In the genomic region with DNA sequence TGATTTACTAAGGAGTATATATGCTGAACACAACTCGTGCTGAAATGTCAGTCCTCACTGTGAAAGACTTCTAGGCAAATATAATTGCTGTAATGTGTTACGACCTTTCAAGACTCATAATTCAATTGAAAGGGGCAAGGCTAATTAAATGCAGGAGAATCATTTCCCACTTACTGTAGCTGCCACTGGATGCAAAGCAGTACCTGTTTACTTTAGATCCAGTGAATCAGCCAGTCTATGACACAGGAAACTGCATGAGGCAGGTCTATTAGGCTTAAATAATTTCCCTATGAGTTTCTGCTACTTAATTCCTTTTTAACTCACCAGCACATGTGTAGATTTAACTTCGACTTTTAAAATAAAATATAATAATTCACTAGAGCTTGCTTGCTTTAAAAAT, we compare ENCODE assay signal across 24 cellular contexts.
DNase-seq lines count a peak whose midpoint lies in the region; ATAC-seq, FAIRE-seq and TF ChIP-seq lines count a peak whose summit lies in the region.
"Had no signal": no experiment of that assay in that cellular context is flagged by ENCODE, and none has a peak within 500 bp of the region (broad histone marks: within the 10 kb centered on the region; RNA-seq: fewer than 3 reads in every experiment).

No MANE protein-coding gene starts in this region.

- no peaks in the 10 kb centered on the region for H3K36me3 ChIP-seq in bronchial epithelial cell (ENCODE audit: control insufficient read depth, insufficient read depth, low read length)
- H3K36me3 ChIP-seq: BLaER1 treated with 17β-estradiol and CSF1 and Interleukin-3, amounts not matched to agents 10 nM and 100 nM; ovary; right atrium auricular region; transverse colon had no signal

- DNase-seq in A549 (ENCODE audit: low read depth in 1 of 2, low spot score in 1 of 2): no peak
- DNase-seq in M059J (ENCODE audit: low read depth): peak; percentile 1
- DNase-seq in NCI-H69 (lab: John Stamatoyannopoulos, UW): peak; percentile 89
- DNase-seq in bronchial epithelial cell (ENCODE audit: low read depth): peak; percentile 39
- no peak for DNase-seq in dorsolateral prefrontal cortex
- DNase-seq in Right ventricle myocardium superior: no peak
- no peak for DNase-seq in activated CD8-positive, alpha-beta memory T cell treated with anti-CD3 and anti-CD28 coated beads, Interleukin-2, amount 50 U/mL, for 48 hours
- DNase-seq: activated CD8-positive, alpha-beta T cell treated with anti-CD3 and anti-CD28 coated beads for 36 hours; aorta; HCEC 1CT; kidney; mammary epithelial cell; NCI-H1694; NCI-H524; ovary; RPMI8226; stimulated activated CD4-positive, alpha-beta T cell treated with anti-CD3 and anti-CD28 coated beads, Interleukin-1b, Interleukin-23, amount 100 ng/mL, for 48 hours; stimulated activated CD8-positive, alpha-beta memory T cell treated with anti-CD3 and anti-CD28 coated beads, Interleukin-4, amount 100 ng/mL, for 48 hours; stimulated activated naive CD8-positive, alpha-beta T cell treated with anti-CD3 and anti-CD28 coated beads, Interleukin-15, amount 100 ng/mL, for 72 hours; transverse colon had no signal

- no peak overlapping the region for H3K4me3 ChIP-seq in A549
- H3K4me3 ChIP-seq in bronchial epithelial cell (ENCODE audit: low read depth, low read length): no peak overlapping the region
- no peak overlapping the region for H3K4me3 ChIP-seq in dorsolateral prefrontal cortex
- H3K4me3 ChIP-seq: BLaER1 treated with 17β-estradiol and CSF1 and Interleukin-3, amounts not matched to agents 10 nM and 100 nM; coronary artery; ovary; right atrium auricular region; smooth muscle cell; transverse colon had no signal

- no peak for TF ChIP-seq RAD21 in A549 (conservative IDR thresholded peaks at IDR 0.05 in 1 of 2, IDR thresholded peaks at IDR 0.05 in 1 of 2)

- WGBS in A549 (ENCODE audit: missing lambda C conversion rate): 7% methylated on average over 3 of the region's 3 CpGs

- POLR2A ChIA-PET in A549 (lab: Yijun Ruan, JAX): no interaction called here

- ATAC-seq in A549 (no peak), Right ventricle myocardium superior (ENCODE audit: poor library complexity) (no peak)
- ATAC-seq: activated CD8-positive, alpha-beta T cell treated with anti-CD3 and anti-CD28 coated beads for 36 hours; stimulated activated naive CD8-positive, alpha-beta T cell treated with anti-CD3 and anti-CD28 coated beads, Interleukin-15, amount 100 ng/mL, for 72 hours had no signal

- CTCF ChIA-PET in A549 (lab: Yijun Ruan, JAX): interaction anchor here (0.6 to 1.0 kb wide), 2 partner anchors 32 to 248 kb away, joined by 3 read pairs; no protein-coding TSS in a partner anchor

- H3K9me3 ChIP-seq in A549: peaks cover 13% of the 10 kb centered on the region; the same call in 1 of the 3 replicates
- H3K9me3 ChIP-seq: BLaER1 treated with 17β-estradiol and CSF1 and Interleukin-3, amounts not matched to agents 10 nM and 100 nM; ovary; right atrium auricular region; transverse colon had no signal

- FAIRE-seq in A549 (lab: Jason Lieb, UNC) (no peak), bronchial epithelial cell (lab: Jason Lieb, UNC) (no peak)
- FAIRE-seq: kidney had no signal

- H3K4me1 ChIP-seq in A549: no peaks in the 10 kb centered on the region; the same call in 2 of the 3 replicates
- H3K4me1 ChIP-seq: BLaER1 treated with 17β-estradiol and CSF1 and Interleukin-3, amounts not matched to agents 10 nM and 100 nM; right atrium auricular region; transverse colon had no signal

- no peak for TF ChIP-seq CTCF in A549 (IDR thresholded peaks at IDR 0.05)
- no peak for TF ChIP-seq CTCF in bronchial epithelial cell (IDR thresholded peaks at IDR 0.05; ENCODE audit: insufficient read depth, low read length, severe bottlenecking)
- TF ChIP-seq CTCF in dorsolateral prefrontal cortex (IDR thresholded peaks at IDR 0.05 in 54 of 56, conservative IDR thresholded peaks at IDR 0.05 in 2 of 56; ENCODE audit: low read depth in 1 of 56, partially characterized antibody in 56 of 56): no peak

- H3K4me2 ChIP-seq in A549: peak overlapping the region; percentile 13; the same call in 2 of the 3 replicates
- H3K4me2 ChIP-seq: BLaER1 treated with 17β-estradiol and CSF1 and Interleukin-3, amounts not matched to agents 10 nM and 100 nM; smooth muscle cell had no signal

- H3K27me3 ChIP-seq in bronchial epithelial cell (ENCODE audit: control insufficient read depth, insufficient read depth, low read length): no peaks in the 10 kb centered on the region
- no peaks in the 10 kb centered on the region for H3K27me3 ChIP-seq in dorsolateral prefrontal cortex
- H3K27me3 ChIP-seq: BLaER1 treated with 17β-estradiol and CSF1 and Interleukin-3, amounts not matched to agents 10 nM and 100 nM; ovary; right atrium auricular region; transverse colon had no signal

- intact Hi-C loops in dorsolateral prefrontal cortex (cut with DNase I) (no loop called here), Right ventricle myocardium superior (cut with DNase I) (no loop called here)

- TF ChIP-seq EP300 in A549 (IDR thresholded peaks at IDR 0.05): no peak

- H3K27ac ChIP-seq in A549 (no peak overlapping the region), dorsolateral prefrontal cortex (no peak overlapping the region)
- H3K27ac ChIP-seq: BLaER1 treated with 17β-estradiol and CSF1 and Interleukin-3, amounts not matched to agents 10 nM and 100 nM; coronary artery; ovary; right atrium auricular region; transverse colon had no signal

- no peak for TF ChIP-seq POLR2A in A549 (IDR thresholded peaks at IDR 0.05; ENCODE audit: low read length)

TF ChIP-seq in A549, 52 proteins besides CTCF, POLR2A, EP300 and RAD21:
- TF ChIP-seq, protein P1, sequence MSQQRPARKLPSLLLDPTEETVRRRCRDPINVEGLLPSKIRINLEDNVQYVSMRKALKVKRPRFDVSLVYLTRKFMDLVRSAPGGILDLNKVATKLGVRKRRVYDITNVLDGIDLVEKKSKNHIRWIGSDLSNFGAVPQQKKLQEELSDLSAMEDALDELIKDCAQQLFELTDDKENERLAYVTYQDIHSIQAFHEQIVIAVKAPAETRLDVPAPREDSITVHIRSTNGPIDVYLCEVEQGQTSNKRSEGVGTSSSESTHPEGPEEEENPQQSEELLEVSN (IDR thresholded peaks at IDR 0.05; ENCODE audit: borderline replicate concordance, low read depth): no peak
- TF ChIP-seq RFX5 (IDR thresholded peaks at IDR 0.05): no peak
- TF ChIP-seq, protein P2, sequence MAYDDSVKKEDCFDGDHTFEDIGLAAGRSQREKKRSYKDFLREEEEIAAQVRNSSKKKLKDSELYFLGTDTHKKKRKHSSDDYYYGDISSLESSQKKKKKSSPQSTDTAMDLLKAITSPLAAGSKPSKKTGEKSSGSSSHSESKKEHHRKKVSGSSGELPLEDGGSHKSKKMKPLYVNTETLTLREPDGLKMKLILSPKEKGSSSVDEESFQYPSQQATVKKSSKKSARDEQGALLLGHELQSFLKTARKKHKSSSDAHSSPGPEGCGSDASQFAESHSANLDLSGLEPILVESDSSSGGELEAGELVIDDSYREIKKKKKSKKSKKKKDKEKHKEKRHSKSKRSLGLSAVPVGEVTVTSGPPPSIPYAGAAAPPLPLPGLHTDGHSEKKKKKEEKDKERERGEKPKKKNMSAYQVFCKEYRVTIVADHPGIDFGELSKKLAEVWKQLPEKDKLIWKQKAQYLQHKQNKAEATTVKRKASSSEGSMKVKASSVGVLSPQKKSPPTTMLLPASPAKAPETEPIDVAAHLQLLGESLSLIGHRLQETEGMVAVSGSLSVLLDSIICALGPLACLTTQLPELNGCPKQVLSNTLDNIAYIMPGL (CRISPR knock-in tag; IDR thresholded peaks at IDR 0.05; ENCODE audit: borderline replicate concordance): no peak
- TF ChIP-seq POLR2AphosphoS2 (conservative IDR thresholded peaks at IDR 0.05; ENCODE audit: low read length): no peak
- TF ChIP-seq NR3C1 (IDR thresholded peaks at IDR 0.05): no peak
- no peak for TF ChIP-seq CBX8 (IDR thresholded peaks at IDR 0.05)
- no peak for TF ChIP-seq MAZ (IDR thresholded peaks at IDR 0.05; ENCODE audit: borderline replicate concordance, low read depth, low read length)

Comparison
In these comparisons a context has a peak if more than half of its experiments do, and no peak if none do; other contexts are left out.
1. DNase-seq: peak in M059J (single experiment), NCI-H69 (single experiment) and bronchial epithelial cell (single experiment); none in A549 (0 of 2), dorsolateral prefrontal cortex (0 of 10), Right ventricle myocardium superior (single experiment) and activated CD8-positive, alpha-beta memory T cell treated with anti-CD3 and anti-CD28 coated beads, Interleukin-2, amount 50 U/mL, for 48 hours (single experiment).